Comparison of ENCODE assay signal across 29 cellular contexts in genomic region chr1:212966619-212967018, GRCh38. TPM values are rescaled to one million over a fixed set of nuclear protein-coding genes. Genes with fewer than 3 reads are reported as not detected.
"Had no signal": no experiment of that assay in that cellular context is flagged by ENCODE, and none has a peak within 500 bp of the region (broad histone marks: within the 10 kb centered on the region; RNA-seq: fewer than 3 reads in every experiment).

No MANE protein-coding gene starts in this region.

- H3K36me3 Mint-ChIP-seq: stimulated activated effector memory CD8-positive, alpha-beta T cell treated with anti-CD3 and anti-CD28 coated beads, Interleukin-12 subunit alpha, Interleukin-12 subunit beta, amount 100 ng/mL, for 72 hours had no signal

- H3K9me3 ChIP-seq: esophagus muscularis mucosa, gastroesophageal sphincter, heart right ventricle, left ventricle myocardium inferior, lower lobe of right lung, mucosa of descending colon, neutrophil, testis, tibial artery had no signal

- H3K4me1 ChIP-seq: esophagus muscularis mucosa, foreskin keratinocyte, gastroesophageal sphincter, heart right ventricle, left ventricle myocardium inferior, lower lobe of right lung, testis, tibial artery had no signal

- H3K27ac ChIP-seq: dorsolateral prefrontal cortex, epithelial cell of prostate, esophagus muscularis mucosa, foreskin keratinocyte, gastroesophageal sphincter, heart right ventricle, left ventricle myocardium inferior, lower lobe of right lung, neutrophil, parathyroid adenoma, testis, tibial artery had no signal

- ATAC-seq: foreskin keratinocyte; gastroesophageal sphincter; heart right ventricle; left colon; lower lobe of right lung; mucosa of descending colon; naive thymus-derived CD4-positive, alpha-beta T cell; sciatic nerve; stimulated activated effector memory CD8-positive, alpha-beta T cell treated with anti-CD3 and anti-CD28 coated beads, Interleukin-12 subunit alpha, Interleukin-12 subunit beta, amount 100 ng/mL, for 72 hours; stimulated activated naive CD8-positive, alpha-beta T cell treated with anti-CD3 and anti-CD28 coated beads, Interleukin-15, Interleukin-2, amounts not matched to agents 100 U/mL and 50 U/mL, for 24 hours had no signal

- H3K4me3 ChIP-seq: dorsolateral prefrontal cortex, esophagus muscularis mucosa, gastroesophageal sphincter, heart right ventricle, left ventricle myocardium inferior, lower lobe of right lung, mucosa of descending colon, testis, tibial artery had no signal

- H3K4me3 Mint-ChIP-seq: naive thymus-derived CD4-positive, alpha-beta T cell; neural crest cell; stimulated activated effector memory CD8-positive, alpha-beta T cell treated with anti-CD3 and anti-CD28 coated beads, Interleukin-12 subunit alpha, Interleukin-12 subunit beta, amount 100 ng/mL, for 72 hours; type B pancreatic cell had no signal

- H3K27ac Mint-ChIP-seq: naive thymus-derived CD4-positive, alpha-beta T cell; progenitor cell of endocrine pancreas; stimulated activated effector memory CD8-positive, alpha-beta T cell treated with anti-CD3 and anti-CD28 coated beads, Interleukin-12 subunit alpha, Interleukin-12 subunit beta, amount 100 ng/mL, for 72 hours; type B pancreatic cell had no signal

- H3K27me3 ChIP-seq: gastroesophageal sphincter, neutrophil, testis had no signal

- DNase-seq: caudate nucleus; cerebellar nuclear complex; effector CD4-positive, alpha-beta T cell; foreskin keratinocyte; heart right ventricle; hippocampal formation; kidney glomerular epithelial cell; left colon; left ventricle myocardium inferior; lower lobe of right lung; mucosa of descending colon; naive thymus-derived CD4-positive, alpha-beta T cell; stimulated activated CD4-positive, alpha-beta T cell treated with anti-CD3 and anti-CD28 coated beads, Interleukin-2, amount 100 ng/mL, for 24 hours; stimulated activated CD4-positive, alpha-beta T cell treated with anti-CD3 and anti-CD28 coated beads, Interleukin-4, amount 100 ng/mL, for 24 hours; stimulated activated naive CD8-positive, alpha-beta T cell treated with anti-CD3 and anti-CD28 coated beads, Interleukin-15, Interleukin-2, amounts not matched to agents 100 U/mL and 50 U/mL, for 24 hours; substantia nigra; testis; tibial artery had no signal

- H3K9me3 Mint-ChIP-seq: neural crest cell; stimulated activated effector memory CD8-positive, alpha-beta T cell treated with anti-CD3 and anti-CD28 coated beads, Interleukin-12 subunit alpha, Interleukin-12 subunit beta, amount 100 ng/mL, for 72 hours; type B pancreatic cell had no signal

- H3K27me3 Mint-ChIP-seq: progenitor cell of endocrine pancreas, type B pancreatic cell had no signal

- H3K36me3 ChIP-seq: gastroesophageal sphincter, heart right ventricle, left ventricle myocardium inferior, lower lobe of right lung, neutrophil, tibial artery had no signal

RNA-seq across cellular contexts. Expression of gene VASH2, which starts 16.3 kb away (rescaled TPM):
- polyA plus RNA-seq: naive thymus-derived CD4-positive, alpha-beta T cell had no signal
